Comparison of ENCODE assay signal across 9 cellular contexts in genomic region chr5:131496400-131496713, GRCh38.
A peak's percentile ranks its signal among the peaks of the same experiment; 100 is the strongest.
DNase-seq lines count a peak whose midpoint lies in the region; ATAC-seq and TF ChIP-seq lines count a peak whose summit lies in the region.
"Had no signal": no experiment of that assay in that cellular context is flagged by ENCODE, and none has a peak within 500 bp of the region (broad histone marks: within the 10 kb centered on the region; RNA-seq: fewer than 3 reads in every experiment).

No MANE protein-coding gene starts in this region.

- 98% methylated on average over 1 of the region's 1 CpG for WGBS in right cardiac atrium
- WGBS in heart left ventricle, 4 donors = 91 to 93% (median 92%) methylated on average over 1 of the region's 1 CpG

- intact Hi-C loops in right cardiac atrium (cut with DNase I) (no loop called here), heart left ventricle (cut with DNase I) (no loop called here)

- H3K4me3 ChIP-seq in right cardiac atrium (ENCODE audit: low read length) (no peak overlapping the region), heart left ventricle (no peak overlapping the region)

- H3K4me1 ChIP-seq in right cardiac atrium (ENCODE audit: control insufficient read depth, insufficient read depth, low read length) (no peaks in the 10 kb centered on the region), heart left ventricle (peaks cover 0 to 17% (median 0%) of the 10 kb centered on the region in 12 donors)

- TF ChIP-seq POLR2A in heart left ventricle (IDR thresholded peaks at IDR 0.05) = no peak

- peaks cover 0 to 75% (median 63%) of the 10 kb centered on the region in 9 donors for H3K36me3 ChIP-seq in heart left ventricle

- H3K27ac ChIP-seq in right cardiac atrium (ENCODE audit: low read length) (no peak overlapping the region), heart left ventricle (no peak overlapping the region)

- H3K9me3 ChIP-seq in right cardiac atrium (ENCODE audit: control insufficient read depth, low read length) (no peaks in the 10 kb centered on the region), heart left ventricle (no peaks in the 10 kb centered on the region)

- DNase-seq in left lobe of liver (ENCODE audit: low spot score) (no peak), right cardiac atrium (no peak), DMS79 treated with DMSO at 0.1 percent for 48 hours (lab: John Stamatoyannopoulos, UW) (no peak), heart left ventricle (no peak)
- DNase-seq in central memory CD4-positive, alpha-beta T cell = no peak
- DNase-seq: SW 1271 had no signal

- no peaks in the 10 kb centered on the region for H3K27me3 ChIP-seq in right cardiac atrium (ENCODE audit: control insufficient read depth, insufficient read depth)
- H3K27me3 ChIP-seq in heart left ventricle = no peaks in the 10 kb centered on the region

- peak; percentile 95 for ATAC-seq in GM18519 (IDR thresholded peaks at IDR 0.05; ENCODE audit: low FRiP score, unreplicated experiment)
- ATAC-seq in GM21423 (IDR thresholded peaks at IDR 0.05; ENCODE audit: unreplicated experiment) = peak; percentile 95
- peak; percentile 82 for ATAC-seq in HG03439 (IDR thresholded peaks at IDR 0.05; ENCODE audit: unreplicated experiment)
- peak; percentile 74 for ATAC-seq in left lobe of liver
- no peak for ATAC-seq in right cardiac atrium
- ATAC-seq in heart left ventricle = no peak

- TF ChIP-seq CTCF in heart left ventricle (IDR thresholded peaks at IDR 0.05) = no peak

Comparison
In these comparisons a context has a peak if more than half of its experiments do, and no peak if none do; other contexts are left out.
1. ATAC-seq: peak in GM18519 (single experiment), GM21423 (single experiment), HG03439 (single experiment) and left lobe of liver (single experiment); none in right cardiac atrium (0 of 2) and heart left ventricle (0 of 4).